13 cellular contexts compared by ENCODE assay signal in genomic region chr14:73426877-73427276, GRCh38. TPM values are rescaled to one million over a fixed set of nuclear protein-coding genes. Genes with fewer than 3 reads are reported as not detected.
DNase-seq lines count a peak whose midpoint lies in the region; ATAC-seq and TF ChIP-seq lines count a peak whose summit lies in the region.
"Had no signal": no experiment of that assay in that cellular context is flagged by ENCODE, and none has a peak within 500 bp of the region (broad histone marks: within the 10 kb centered on the region; RNA-seq: fewer than 3 reads in every experiment).

No MANE protein-coding gene starts in this region.

- peaks cover 10% of the 10 kb centered on the region for H3K36me3 Mint-ChIP-seq in endothelial cell (ENCODE audit: low read depth, unreplicated experiment)

- intact Hi-C loops in cardiac septum (cut with DNase I), result loop anchor here (5.0 kb wide), 1 partner anchor 35 kb away; no protein-coding TSS in a partner anchor

- H3K14ac ChIP-seq in mesenchymal stem cell (ENCODE audit: low read length in 2 of 2), result no peak overlapping the region

- H3K79me1 ChIP-seq in mesenchymal stem cell (replicated peaks; ENCODE audit: low read length, poor library complexity, severe bottlenecking), result peaks cover 5% of the 10 kb centered on the region

- H2BK120ac ChIP-seq in mesenchymal stem cell (ENCODE audit: low read depth, low read length), result no peak overlapping the region

- H3K27ac Mint-ChIP-seq in endothelial cell (ENCODE audit: unreplicated experiment), result peak overlapping the region; percentile 53
- H3K27ac Mint-ChIP-seq: activated CD4-positive, alpha-beta memory T cell treated with anti-CD3 and anti-CD28 coated beads for 36 hours; activated naive CD8-positive, alpha-beta T cell treated with anti-CD3 and anti-CD28 coated beads for 36 hours had no signal

- TF ChIP-seq CTCF in cardiac muscle cell (IDR thresholded peaks at IDR 0.05; ENCODE audit: low read depth, low read length) (no peak), endothelial cell (IDR thresholded peaks at IDR 0.05; ENCODE audit: unreplicated experiment) (no peak)

- no peak overlapping the region for H2AFZ ChIP-seq in mesenchymal stem cell (ENCODE audit: low read depth, low read length)

- H3K27ac ChIP-seq in cardiac muscle cell, result peak overlapping the region; percentile 27
- H3K27ac ChIP-seq in mesenchymal stem cell (ENCODE audit: low read length, poor library complexity, severe bottlenecking), result peak overlapping the region; percentile 78

- no peak overlapping the region for H3K4me3 ChIP-seq in cardiac muscle cell
- no peak overlapping the region for H3K4me3 ChIP-seq in mesenchymal stem cell (ENCODE audit: insufficient read depth in 1 of 2, low read depth in 1 of 2, low read length in 2 of 2)

- H3K36me3 ChIP-seq in cardiac muscle cell (no peaks in the 10 kb centered on the region), mesenchymal stem cell (ENCODE audit: control insufficient read depth in 1 of 2, insufficient read depth in 2 of 2, low read depth in 1 of 2, low read length in 2 of 2) (peaks cover 0 to 12% of the 10 kb centered on the region in 2 experiments)

- H2BK12ac ChIP-seq in mesenchymal stem cell (ENCODE audit: low read length in 2 of 2), result no peak overlapping the region

- no peaks in the 10 kb centered on the region for H3K9me3 ChIP-seq in cardiac muscle cell (ENCODE audit: low read depth)
- no peaks in the 10 kb centered on the region for H3K9me3 ChIP-seq in mesenchymal stem cell (ENCODE audit: control insufficient read depth, low read length)

- H4K91ac ChIP-seq in mesenchymal stem cell (ENCODE audit: low read length), result no peak overlapping the region

- H3K23ac ChIP-seq in mesenchymal stem cell (ENCODE audit: low read length in 2 of 2), result no peak overlapping the region

- no peak overlapping the region for H3K4ac ChIP-seq in mesenchymal stem cell (ENCODE audit: low read depth in 1 of 2, low read length in 2 of 2)

- peaks cover 48% of the 10 kb centered on the region for H3K4me1 Mint-ChIP-seq in endothelial cell (ENCODE audit: unreplicated experiment)

- H2AK5ac ChIP-seq in mesenchymal stem cell (ENCODE audit: low read length, severe bottlenecking), result no peak overlapping the region

- no peak overlapping the region for H4K8ac ChIP-seq in mesenchymal stem cell (ENCODE audit: low read length)

- H3K18ac ChIP-seq in mesenchymal stem cell (ENCODE audit: low read depth in 1 of 2, low read length in 2 of 2), result no peak overlapping the region

- no peak overlapping the region for H3K4me2 ChIP-seq in mesenchymal stem cell (ENCODE audit: low read length, poor library complexity, severe bottlenecking)

- H3K4me3 Mint-ChIP-seq in endothelial cell (ENCODE audit: unreplicated experiment), result no peak overlapping the region
- H3K4me3 Mint-ChIP-seq: activated CD4-positive, alpha-beta memory T cell treated with anti-CD3 and anti-CD28 coated beads for 36 hours; activated naive CD8-positive, alpha-beta T cell treated with anti-CD3 and anti-CD28 coated beads for 36 hours had no signal

- peak in 1 of 2 donors; percentile 60 for DNase-seq in cardiac muscle cell (ENCODE audit: low read depth in 1 of 2, low spot score in 1 of 2)
- no peak for DNase-seq in cardiac septum (ENCODE audit: low spot score)
- DNase-seq in endothelial cell (ENCODE audit: low spot score), result no peak
- DNase-seq in mesenchymal stem cell, result peak; percentile 91
- no peak for DNase-seq in NCI-H345 treated with DMSO at 0.1 percent for 48 hours (lab: John Stamatoyannopoulos, UW; ENCODE audit: unreplicated experiment)
- no peak for DNase-seq in NCI-H2227 (lab: John Stamatoyannopoulos, UW; ENCODE audit: unreplicated experiment)
- DNase-seq: activated CD4-positive, alpha-beta memory T cell treated with anti-CD3 and anti-CD28 coated beads for 36 hours; activated naive CD8-positive, alpha-beta T cell treated with anti-CD3 and anti-CD28 coated beads for 36 hours; NCI-H2029 treated with DMSO at 0.1 percent for 48 hours; substantia nigra had no signal

- peaks cover 2% of the 10 kb centered on the region for H3K27me3 Mint-ChIP-seq in endothelial cell (ENCODE audit: unreplicated experiment)
- H3K27me3 Mint-ChIP-seq: activated CD4-positive, alpha-beta memory T cell treated with anti-CD3 and anti-CD28 coated beads for 36 hours; activated naive CD8-positive, alpha-beta T cell treated with anti-CD3 and anti-CD28 coated beads for 36 hours had no signal

- H3K9me3 Mint-ChIP-seq in endothelial cell (ENCODE audit: unreplicated experiment), result no peaks in the 10 kb centered on the region
- H3K9me3 Mint-ChIP-seq: activated CD4-positive, alpha-beta memory T cell treated with anti-CD3 and anti-CD28 coated beads for 36 hours; activated naive CD8-positive, alpha-beta T cell treated with anti-CD3 and anti-CD28 coated beads for 36 hours had no signal

- no peak overlapping the region for H2BK15ac ChIP-seq in mesenchymal stem cell (ENCODE audit: low read depth, poor library complexity, severe bottlenecking)

- H3K9ac ChIP-seq in mesenchymal stem cell (ENCODE audit: low read length), result no peak overlapping the region

- no peaks in the 10 kb centered on the region for H3K27me3 ChIP-seq in cardiac muscle cell
- H3K27me3 ChIP-seq in mesenchymal stem cell (ENCODE audit: control insufficient read depth in 1 of 2, insufficient read depth in 1 of 2, low read length in 2 of 2), result no peaks in the 10 kb centered on the region

- ATAC-seq in GM21786 (IDR thresholded peaks at IDR 0.05; ENCODE audit: unreplicated experiment) (no peak), HG02798 (IDR thresholded peaks at IDR 0.05; ENCODE audit: poor library complexity, unreplicated experiment) (no peak)
- ATAC-seq: esophagus mucosa had no signal

- WGBS in mesenchymal stem cell, result 52% methylated on average over 4 of the region's 5 CpGs

- H3K4me1 ChIP-seq in cardiac muscle cell (ENCODE audit: low read depth), result peaks cover 7% of the 10 kb centered on the region
- H3K4me1 ChIP-seq in mesenchymal stem cell (ENCODE audit: control insufficient read depth, insufficient read depth, low read depth, low read length), result peaks cover 12% of the 10 kb centered on the region

- H2BK5ac ChIP-seq in mesenchymal stem cell (ENCODE audit: low read depth, low read length, poor library complexity, severe bottlenecking), result no peak overlapping the region

RNA-seq across cellular contexts. Expression of gene NUMB, which starts 31.5 kb away (rescaled TPM):
- total RNA-seq in cardiac muscle cell, result 33.8 and 35.6 TPM in 2 replicates
- 68.5 and 70.9 TPM in 2 replicates for polyA plus RNA-seq in cardiac muscle cell
- 34.9 TPM for total RNA-seq in cardiac septum
- 218 TPM for total RNA-seq in endothelial cell (ENCODE audit: unreplicated experiment)
- 98.9 TPM for polyA plus RNA-seq in mesenchymal stem cell (2013, experiment 1 of 2)
- 96.7 TPM for polyA plus RNA-seq in mesenchymal stem cell (2013, experiment 2 of 2)
